ENCODE assay signal across 27 cellular contexts in the genomic region with DNA sequence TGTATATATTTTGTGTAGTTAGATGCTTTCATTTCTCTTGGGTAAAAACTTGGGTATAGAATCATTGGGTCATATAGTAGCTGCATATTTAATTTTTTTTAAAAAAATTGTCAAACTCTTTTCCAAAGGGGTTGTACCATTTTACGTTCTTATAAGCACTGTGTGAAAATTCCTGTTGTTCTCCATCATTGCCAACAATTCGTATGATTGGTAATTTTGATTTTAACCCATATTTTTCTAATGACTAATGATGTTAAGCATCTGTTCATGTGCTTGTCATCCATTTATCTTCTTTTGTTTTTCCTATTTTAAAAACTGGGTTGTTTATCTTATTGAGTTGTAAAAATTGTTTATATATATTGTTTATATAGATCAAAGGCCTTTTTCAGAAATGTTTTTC.
"Had no signal": no experiment of that assay in that cellular context is flagged by ENCODE, and none has a peak within 500 bp of the region (broad histone marks: within the 10 kb centered on the region; RNA-seq: fewer than 3 reads in every experiment).

No MANE protein-coding gene starts in this region.

- H3K36me3 Mint-ChIP-seq: naive B cell; stimulated activated naive B cell treated with anti-CD40 and anti-IgM and Interleukin-4, amounts not matched to agents 10 μg/mL and 1 μg/mL and 100 μg/mL, for 72 hours had no signal

- H3K27me3 Mint-ChIP-seq: natural killer cell treated with Interleukin-12 subunit alpha and Interleukin-12 subunit beta and Interleukin-15 and Interleukin-18, amount 100 ng/mL, for 72 hours; progenitor cell of endocrine pancreas had no signal

- H3K4me1 Mint-ChIP-seq: mesothelial cell of epicardium; naive B cell; stimulated activated naive B cell treated with anti-CD40 and anti-IgM and Interleukin-4, amounts not matched to agents 10 μg/mL and 1 μg/mL and 100 μg/mL, for 72 hours had no signal

- H3K4me3 Mint-ChIP-seq: mesothelial cell of epicardium; naive B cell; natural killer cell treated with Interleukin-12 subunit alpha and Interleukin-12 subunit beta and Interleukin-15 and Interleukin-18, amount 100 ng/mL, for 72 hours; stimulated activated naive B cell treated with anti-CD40 and anti-IgM and Interleukin-4, amounts not matched to agents 10 μg/mL and 1 μg/mL and 100 μg/mL, for 72 hours had no signal

- H3K4me1 ChIP-seq: left lung, lower lobe of right lung, right atrium auricular region, right lobe of liver, stomach, testis, thyroid gland, transverse colon, upper lobe of left lung, vagina had no signal

- H3K36me3 ChIP-seq: left lung, lower lobe of right lung, ovary, right atrium auricular region, right lobe of liver, stomach, thyroid gland, transverse colon, upper lobe of left lung, vagina had no signal

- H3K4me3 ChIP-seq: left lung, lower lobe of right lung, ovary, right atrium auricular region, right lobe of liver, skin epidermis, stomach, testis, thyroid gland, transverse colon, upper lobe of left lung, vagina had no signal

- H3K27ac ChIP-seq: left lung, lower lobe of right lung, ovary, right atrium auricular region, right lobe of liver, skin epidermis, stomach, testis, thyroid gland, transverse colon, upper lobe of left lung, vagina had no signal

- FAIRE-seq: kidney had no signal

- H3K9me3 Mint-ChIP-seq: naive B cell; natural killer cell treated with Interleukin-12 subunit alpha and Interleukin-12 subunit beta and Interleukin-15 and Interleukin-18, amount 100 ng/mL, for 72 hours had no signal

- H3K27me3 ChIP-seq: left lung, ovary, right atrium auricular region, right lobe of liver, stomach, testis, thyroid gland, transverse colon, upper lobe of left lung, vagina had no signal

- ATAC-seq: left colon; left lung; lower lobe of right lung; natural killer cell treated with Interleukin-12 subunit alpha and Interleukin-12 subunit beta and Interleukin-15 and Interleukin-18, amount 100 ng/mL, for 72 hours; right lobe of liver; stimulated activated naive B cell treated with anti-CD40 and anti-IgM and Interleukin-4, amounts not matched to agents 10 μg/mL and 1 μg/mL and 100 μg/mL, for 72 hours; stimulated activated naive CD8-positive, alpha-beta T cell treated with anti-CD3 and anti-CD28 coated beads, Interleukin-15, Interleukin-2, amounts not matched to agents 100 U/mL and 50 U/mL, for 24 hours had no signal

- DNase-seq: hippocampal formation; kidney; left colon; left lung; lower lobe of right lung; mammary epithelial cell; mesendoderm; naive B cell; ovary; right lobe of liver; stimulated activated CD4-positive, alpha-beta T cell treated with anti-CD3 and anti-CD28 coated beads, Interleukin-12 subunit alpha, Interleukin-12 subunit beta, amount 100 ng/mL, for 4 hours; stimulated activated CD4-positive, alpha-beta T cell treated with anti-CD3 and anti-CD28 coated beads, Interleukin-15, amount 100 ng/mL, for 24 hours; stimulated activated CD4-positive, alpha-beta T cell treated with anti-CD3 and anti-CD28 coated beads, Interleukin-2, amount 100 ng/mL, for 24 hours; stimulated activated CD4-positive, alpha-beta T cell treated with anti-CD3 and anti-CD28 coated beads, Interleukin-4, amount 100 ng/mL, for 1 hour; stimulated activated naive B cell treated with anti-CD40 and anti-IgM and Interleukin-4, amounts not matched to agents 10 μg/mL and 1 μg/mL and 100 μg/mL, for 72 hours; stimulated activated naive CD8-positive, alpha-beta T cell treated with anti-CD3 and anti-CD28 coated beads, Interleukin-15, Interleukin-2, amounts not matched to agents 100 U/mL and 50 U/mL, for 24 hours; stomach; testis; thyroid gland; transverse colon; upper lobe of left lung had no signal

- H3K27ac Mint-ChIP-seq: mesothelial cell of epicardium; natural killer cell treated with Interleukin-12 subunit alpha and Interleukin-12 subunit beta and Interleukin-15 and Interleukin-18, amount 100 ng/mL, for 72 hours; progenitor cell of endocrine pancreas; stimulated activated naive B cell treated with anti-CD40 and anti-IgM and Interleukin-4, amounts not matched to agents 10 μg/mL and 1 μg/mL and 100 μg/mL, for 72 hours had no signal
